Comparison of ENCODE assay signal across 12 cellular contexts in genomic region chr21:40512590-40512989, GRCh38.
A peak's percentile ranks its signal among the peaks of the same experiment; 100 is the strongest.
DNase-seq lines count a peak whose midpoint lies in the region; ATAC-seq and TF ChIP-seq lines count a peak whose summit lies in the region.
"Had no signal": no experiment of that assay in that cellular context is flagged by ENCODE, and none has a peak within 500 bp of the region (broad histone marks: within the 10 kb centered on the region; RNA-seq: fewer than 3 reads in every experiment).

No MANE protein-coding gene starts in this region.

- H3K9ac ChIP-seq in PC-3 (ENCODE audit: low read length) (no peak overlapping the region), GM23248 (no peak overlapping the region)

- H2AFZ ChIP-seq in PC-3 (ENCODE audit: low read length) (peak overlapping the region; percentile 34; the same call in 1 of the 2 replicates), GM23248 (no peak overlapping the region)

- intact Hi-C loops in A673 (cut with micrococcal nuclease; ENCODE audit: unreplicated experiment) (no loop called here), PC-3 (cut with micrococcal nuclease) (no loop called here), natural killer cell (cut with micrococcal nuclease) (no loop called here)

- H3K27ac Mint-ChIP-seq in natural killer cell: no peak overlapping the region
- H3K27ac Mint-ChIP-seq: activated CD4-positive, alpha-beta memory T cell treated with anti-CD3 and anti-CD28 coated beads for 36 hours; stimulated activated naive CD8-positive, alpha-beta T cell treated with anti-CD3 and anti-CD28 coated beads, Interleukin-15, Interleukin-2, amounts not matched to agents 100 ng/mL and 50 ng/mL, for 24 hours had no signal

- CTCF ChIA-PET in A673 (lab: Charles Lee): no interaction called here
- CTCF ChIA-PET in PC-3 (lab: Charles Lee): no interaction called here

- 59 to 61% methylated on average over 11 of the region's 11 CpGs for WGBS in GM23248 (ENCODE audit: low coverage in 1 of 2, low lambda C conversion rate in 2 of 2, missing lambda C conversion rate in 2 of 2), 2 experiments

- H3F3A ChIP-seq in PC-3 (ENCODE audit: low read length, unreplicated experiment): no peaks in the 10 kb centered on the region
- no peaks in the 10 kb centered on the region for H3F3A ChIP-seq in GM23248 (ENCODE audit: insufficient read depth)

- H3K27me3 Mint-ChIP-seq in natural killer cell (ENCODE audit: low read depth in 2 of 2): no peaks in the 10 kb centered on the region
- H3K27me3 Mint-ChIP-seq: activated CD4-positive, alpha-beta memory T cell treated with anti-CD3 and anti-CD28 coated beads for 36 hours; stimulated activated naive CD8-positive, alpha-beta T cell treated with anti-CD3 and anti-CD28 coated beads, Interleukin-15, Interleukin-2, amounts not matched to agents 100 ng/mL and 50 ng/mL, for 24 hours had no signal

- DNase-seq in A673 (ENCODE audit: low spot score) (no peak), GM06990 (ENCODE audit: extremely low read depth, insufficient read length) (no peak), PC-3 (peak; percentile 45), fibroblast of villous mesenchyme (ENCODE audit: low read depth) (no peak), AML-193 (lab: John Stamatoyannopoulos, UW) (no peak), GM23248 (no peak), natural killer cell (no peak)
- DNase-seq: activated CD4-positive, alpha-beta memory T cell treated with anti-CD3 and anti-CD28 coated beads for 36 hours; central memory CD4-positive, alpha-beta T cell; NCI-H526 treated with DMSO at 0.1 percent for 48 hours had no signal

- POLR2A ChIA-PET in A673 (lab: Charles Lee; ENCODE audit: low non-redundant PET) (no interaction called here), PC-3 (lab: Charles Lee; ENCODE audit: unreplicated experiment) (no interaction called here)

- BruUV-seq in A673 (replicated peaks; lab: Mats Ljungman, UMichigan) (no TSS peak), PC-3 (replicated peaks; lab: Mats Ljungman, UMichigan) (no TSS peak)

- H3K4me3 ChIP-seq in A673 (ENCODE audit: low read depth, low read length, poor library complexity, severe bottlenecking) (no peak overlapping the region), GM06990 (replicated peaks; ENCODE audit: low read depth, low read length) (no peak overlapping the region), PC-3 (ENCODE audit: low read length) (no peak overlapping the region), fibroblast of villous mesenchyme (ENCODE audit: low read depth, low read length) (no peak overlapping the region), GM23248 (no peak overlapping the region)

- H4K20me1 ChIP-seq in PC-3 (ENCODE audit: low read length): no peaks in the 10 kb centered on the region
- no peaks in the 10 kb centered on the region for H4K20me1 ChIP-seq in GM23248 (ENCODE audit: insufficient read depth)

- H3K9me3 ChIP-seq in A673 (ENCODE audit: low read depth, low read length, poor library complexity, severe bottlenecking): peaks cover 6% of the 10 kb centered on the region
- H3K9me3 ChIP-seq in PC-3 (ENCODE audit: low read length): no peaks in the 10 kb centered on the region
- H3K9me3 ChIP-seq in GM23248 (ENCODE audit: low read depth): no peaks in the 10 kb centered on the region

- no peaks in the 10 kb centered on the region for H3K36me3 Mint-ChIP-seq in natural killer cell
- H3K36me3 Mint-ChIP-seq: activated CD4-positive, alpha-beta memory T cell treated with anti-CD3 and anti-CD28 coated beads for 36 hours had no signal

- TF ChIP-seq CTCF in A673 (conservative IDR thresholded peaks at IDR 0.05; ENCODE audit: low read depth, low read length): peak; percentile 47; the same call in 1 of the 2 replicates
- peak; percentile 42 for TF ChIP-seq CTCF in GM06990 (IDR thresholded peaks at IDR 0.05; ENCODE audit: insufficient read depth, low read length, poor library complexity, severe bottlenecking)
- TF ChIP-seq CTCF in PC-3 (conservative IDR thresholded peaks at IDR 0.05; ENCODE audit: low read depth, low read length): peak; percentile 73
- TF ChIP-seq CTCF in fibroblast of villous mesenchyme (IDR thresholded peaks at IDR 0.05; ENCODE audit: insufficient read depth, low read depth, low read length): peak; percentile 20
- TF ChIP-seq CTCF in natural killer cell (IDR thresholded peaks at IDR 0.05): no peak

- no peaks in the 10 kb centered on the region for H3K79me2 ChIP-seq in PC-3 (ENCODE audit: low read length)
- H3K79me2 ChIP-seq in GM23248 (ENCODE audit: insufficient read depth): no peaks in the 10 kb centered on the region

- no peak overlapping the region for H3K4me3 Mint-ChIP-seq in natural killer cell
- H3K4me3 Mint-ChIP-seq: activated CD4-positive, alpha-beta memory T cell treated with anti-CD3 and anti-CD28 coated beads for 36 hours; stimulated activated naive CD8-positive, alpha-beta T cell treated with anti-CD3 and anti-CD28 coated beads, Interleukin-15, Interleukin-2, amounts not matched to agents 100 ng/mL and 50 ng/mL, for 24 hours had no signal

- H3K4me1 Mint-ChIP-seq in natural killer cell: no peaks in the 10 kb centered on the region

- H3K9me3 Mint-ChIP-seq in natural killer cell: peaks cover 3 to 8% of the 10 kb centered on the region in 2 donors

- no peaks in the 10 kb centered on the region for H3K27me3 ChIP-seq in A673 (replicated peaks; ENCODE audit: insufficient read depth, low read depth, low read length, poor library complexity)
- no peaks in the 10 kb centered on the region for H3K27me3 ChIP-seq in GM06990 (replicated peaks; ENCODE audit: control insufficient read depth, insufficient read depth, low read length)
- H3K27me3 ChIP-seq in PC-3 (ENCODE audit: low read length): no peaks in the 10 kb centered on the region
- H3K27me3 ChIP-seq in GM23248 (replicated peaks; ENCODE audit: insufficient read depth): no peaks in the 10 kb centered on the region

- H3K4me1 ChIP-seq in A673 (ENCODE audit: insufficient read depth, low read length, poor library complexity, severe bottlenecking): no peaks in the 10 kb centered on the region
- H3K4me1 ChIP-seq in PC-3 (ENCODE audit: insufficient read depth, low read length): peaks cover 38% of the 10 kb centered on the region
- no peaks in the 10 kb centered on the region for H3K4me1 ChIP-seq in GM23248 (ENCODE audit: insufficient read depth)

- in situ Hi-C loops in GM23248 (cut with MboI): no loop called here

- H3K9me2 ChIP-seq in PC-3 (replicated peaks; ENCODE audit: low read length): no peaks in the 10 kb centered on the region
- H3K9me2 ChIP-seq in GM23248 (ENCODE audit: insufficient read depth): no peaks in the 10 kb centered on the region

- H3K36me3 ChIP-seq in A673 (ENCODE audit: insufficient read depth, low read length, poor library complexity, severe bottlenecking) (no peaks in the 10 kb centered on the region), GM06990 (ENCODE audit: control insufficient read depth, insufficient read depth, low read length) (no peaks in the 10 kb centered on the region), PC-3 (ENCODE audit: low read depth, low read length) (no peaks in the 10 kb centered on the region), GM23248 (ENCODE audit: low read depth) (no peaks in the 10 kb centered on the region)

- H3K27ac ChIP-seq in A673 (ENCODE audit: low read depth, low read length, poor library complexity, severe bottlenecking) (no peak overlapping the region), PC-3 (ENCODE audit: low read length) (peak overlapping the region; percentile 65), GM23248 (no peak overlapping the region)

- no peak for ATAC-seq in PC-3
- ATAC-seq in activated CD4-positive, CD25-positive, alpha-beta regulatory T cell treated with anti-CD3 and anti-CD28 coated beads, Interleukin-2, amount 50 U/mL, for 24 hours: no peak
- no peak for ATAC-seq in natural killer cell

- H3K4me2 ChIP-seq in PC-3 (ENCODE audit: low read length) (peak overlapping the region; percentile 30), GM23248 (ENCODE audit: unreplicated experiment) (no peak overlapping the region)
